ENCODE assay signal across 8 cellular contexts in genomic region chr22:22357024-22357868, GRCh38.
DNase-seq lines count a peak whose midpoint lies in the region; ATAC-seq and TF ChIP-seq lines count a peak whose summit lies in the region.

No MANE protein-coding gene starts in this region.

- no peaks in the 10 kb centered on the region for H3K36me3 ChIP-seq in lower lobe of right lung

- peaks cover 3% of the 10 kb centered on the region for H3K4me1 ChIP-seq in lower lobe of right lung

- intact Hi-C loops in lower lobe of right lung (cut with DNase I), result no loop called here

- peaks cover 4% of the 10 kb centered on the region for H3K27me3 ChIP-seq in lower lobe of right lung (ENCODE audit: low read depth)

- peak; percentile 75 for ATAC-seq in GM18505 (IDR thresholded peaks at IDR 0.05; ENCODE audit: unreplicated experiment)
- ATAC-seq in HG03378 (IDR thresholded peaks at IDR 0.05; ENCODE audit: unreplicated experiment), result peak; percentile 62
- peak; percentile 81 to 93 for ATAC-seq in lower lobe of right lung

- TF ChIP-seq CTCF in lower lobe of right lung (IDR thresholded peaks at IDR 0.05), result peak; percentile 58

- TF ChIP-seq POLR2A in GM18505 (IDR thresholded peaks at IDR 0.05; ENCODE audit: borderline replicate concordance, extremely low read depth, insufficient read depth, insufficient read length), result no peak

- H3K4me3 ChIP-seq in lower lobe of right lung, result no peak overlapping the region

- H3K27ac ChIP-seq in lower lobe of right lung, result no peak overlapping the region

- H3K9me3 ChIP-seq in lower lobe of right lung, result no peaks in the 10 kb centered on the region

- DNase-seq in A172 (ENCODE audit: low spot score) (peak; percentile 57), NCI-H460 (ENCODE audit: extremely low read depth, low read depth) (peak; percentile 69), dermis blood vessel endothelial cell (peak; percentile 78), lower lobe of right lung (peak; percentile 74)
- DNase-seq in activated CD4-positive, alpha-beta T cell treated with anti-CD3 and anti-CD28 coated beads for 4 hours, result peak; percentile 60 to 74
- peak; percentile 51 for DNase-seq in stimulated activated CD8-positive, alpha-beta memory T cell treated with anti-CD3 and anti-CD28 coated beads, Interleukin-15, amount 100 ng/mL, for 24 hours (ENCODE audit: low read depth)
